In genomic region chr18:3248670-3249359, GRCh38 we compare ENCODE assay signal across 8 cellular contexts. TPM values are rescaled to one million over a fixed set of nuclear protein-coding genes. Genes with fewer than 3 reads are reported as not detected.
DNase-seq lines count a peak whose midpoint lies in the region; ATAC-seq and TF ChIP-seq lines count a peak whose summit lies in the region.

No MANE protein-coding gene starts in this region.

- H3K27me3 ChIP-seq in foreskin keratinocyte (no peaks in the 10 kb centered on the region), gastrocnemius medialis (no peaks in the 10 kb centered on the region)

- peaks cover 26% of the 10 kb centered on the region for H3K4me1 ChIP-seq in foreskin keratinocyte
- peaks cover 46 to 62% of the 10 kb centered on the region in 2 donors for H3K4me1 ChIP-seq in gastrocnemius medialis

- peak overlapping the region; percentile 79 to 97 (median 92) for H3K27ac Mint-ChIP-seq in IgD-negative memory B cell

- H3K9me3 ChIP-seq in gastrocnemius medialis, result no peaks in the 10 kb centered on the region

- intact Hi-C loops in gastrocnemius medialis (cut with DNase I; ENCODE audit: low total_unique reads), result loop anchor here (1.0 to 5.0 kb wide), 2 partner anchors 37 to 200 kb away; no protein-coding TSS in a partner anchor

- H3K4me3 ChIP-seq in WI38 (ENCODE audit: low read depth, low read length) (peak overlapping the region; percentile 96), gastrocnemius medialis (peak overlapping the region; percentile 84 to 98 (median 94))

- peak; percentile 64 for DNase-seq in EL
- DNase-seq in foreskin keratinocyte, result peak in 1 of 2 donors; percentile 53
- DNase-seq in gastrocnemius medialis, result peak; percentile 38 to 57
- DNase-seq in NCI-H128 (lab: John Stamatoyannopoulos, UW; ENCODE audit: unreplicated experiment), result no peak
- no peak for DNase-seq in COR-L47 (lab: John Stamatoyannopoulos, UW)

- peak overlapping the region; percentile 69 for H3K27ac ChIP-seq in foreskin keratinocyte
- peak overlapping the region; percentile 99 for H3K27ac ChIP-seq in gastrocnemius medialis

- H3K4me1 Mint-ChIP-seq in IgD-negative memory B cell, result peaks cover 48 to 55% (median 54%) of the 10 kb centered on the region in 3 donors

- no peak for TF ChIP-seq CTCF in WI38 (IDR thresholded peaks at IDR 0.05; ENCODE audit: low read depth, low read length)
- no peak for TF ChIP-seq CTCF in foreskin keratinocyte (conservative IDR thresholded peaks at IDR 0.05)
- no peak for TF ChIP-seq CTCF in gastrocnemius medialis (IDR thresholded peaks at IDR 0.05 in 4 of 5, conservative IDR thresholded peaks at IDR 0.05 in 1 of 5)

- no peaks in the 10 kb centered on the region for H3K27me3 Mint-ChIP-seq in IgD-negative memory B cell

- H3K36me3 Mint-ChIP-seq in IgD-negative memory B cell, result peaks cover 2% of the 10 kb centered on the region

- TF ChIP-seq POLR2A in gastrocnemius medialis (IDR thresholded peaks at IDR 0.05), result peak; percentile 68

- peak overlapping the region; percentile 86 to 100 (median 98) for H3K4me3 Mint-ChIP-seq in IgD-negative memory B cell

- peaks cover 0 to 6% of the 10 kb centered on the region in 2 donors for H3K36me3 ChIP-seq in gastrocnemius medialis

- H3K9me3 Mint-ChIP-seq in IgD-negative memory B cell, result no peaks in the 10 kb centered on the region

- ATAC-seq in foreskin keratinocyte, result no peak
- ATAC-seq in gastrocnemius medialis, result peak; percentile 29 to 31
- no peak for ATAC-seq in HG03175 (IDR thresholded peaks at IDR 0.05; ENCODE audit: unreplicated experiment)

- in situ Hi-C loops in gastrocnemius medialis (cut with MboI; ENCODE audit: low sequenced_read_pairs in 4 of 4), result loop anchor here (5.0 to 25.0 kb wide), 7 partner anchors 84 to 487 kb away; partner anchors contain the start of gene LPIN2 (in 1 of the 4)

RNA-seq across cellular contexts. Expression of gene MYL12A, which starts 1.2 kb away (rescaled TPM):
- 1,599 TPM for polyA plus RNA-seq in IgD-negative memory B cell
- 549 and 551 TPM in 2 replicates for total RNA-seq in foreskin keratinocyte
- 617 and 641 TPM in 2 replicates for polyA plus RNA-seq in foreskin keratinocyte
- total RNA-seq in gastrocnemius medialis, result 1,000 to 10,000 TPM in 2 of 4 donors, 100 to 1,000 TPM in 2; 526 to 2,307 (median 1,474) TPM

RNA-seq across cellular contexts. Expression of gene MYL12B, which starts 13.1 kb away (rescaled TPM):
- 637 TPM for polyA plus RNA-seq in IgD-negative memory B cell
- 808 and 830 TPM in 2 replicates for total RNA-seq in foreskin keratinocyte
- 928 and 936 TPM in 2 replicates for polyA plus RNA-seq in foreskin keratinocyte
- total RNA-seq in gastrocnemius medialis, result 100 to 1,000 TPM; 100 to 293 (median 185) TPM

RNA-seq across cellular contexts. Expression of gene MYOM1, which starts 29.0 kb away (rescaled TPM):
- polyA plus RNA-seq in IgD-negative memory B cell (2.4 TPM), foreskin keratinocyte (0.03 and 0.10 TPM in 2 replicates)
- total RNA-seq in foreskin keratinocyte (0.07 and 0.11 TPM in 2 replicates), gastrocnemius medialis (100 to 1,000 TPM; 245 to 307 (median 273) TPM)

Comparison
In these comparisons a context has a peak if more than half of its experiments do, and no peak if none do; other contexts are left out.
1. DNase-seq: peak in EL (single experiment) and gastrocnemius medialis (2 of 2); none in NCI-H128 (single experiment) and COR-L47 (single experiment).
2. ATAC-seq: peak in gastrocnemius medialis (2 of 2); none in foreskin keratinocyte (single experiment) and HG03175 (single experiment).
3. RNA of gene MYOM1, which starts 29.0 kb away (total RNA-seq): 245 to 307 TPM in gastrocnemius medialis; 0.07 to 0.11 TPM in foreskin keratinocyte; every median in the first group is over 100 times any median in the second.